1 cellular context compared by ENCODE assay signal in genomic region chr7:56079450-56080185, GRCh38.
TF ChIP-seq lines count a peak whose summit lies in the region.

No MANE protein-coding gene starts in this region.

TF ChIP-seq in K562, 482 proteins besides CTCF, POLR2A, EP300 and RAD21:
- TF ChIP-seq CHD1 (IDR thresholded peaks at IDR 0.05; ENCODE audit: low read length) (no peak), UBTF (IDR thresholded peaks at IDR 0.05; ENCODE audit: borderline replicate concordance in 1 of 2, low read depth in 2 of 2, low read length in 2 of 2) (no peak), POLR2G (IDR thresholded peaks at IDR 0.05; ENCODE audit: low read depth, low read length) (0 out of 2 replicates have a peak, but pooled peaks have one; percentile 25)
